ENCODE assay signal across 17 cellular contexts in genomic region chr19:40686882-40687524, GRCh38. TPM values are rescaled to one million over a fixed set of nuclear protein-coding genes. Genes with fewer than 3 reads are reported as not detected.
A peak's percentile ranks its signal among the peaks of the same experiment; 100 is the strongest.
DNase-seq lines count a peak whose midpoint lies in the region; TF ChIP-seq lines count a peak whose summit lies in the region.
"Had no signal": no experiment of that assay in that cellular context is flagged by ENCODE, and none has a peak within 500 bp of the region (broad histone marks: within the 10 kb centered on the region; RNA-seq: fewer than 3 reads in every experiment).

No MANE protein-coding gene starts in this region.

- POLR2A ChIA-PET in HEK293 (lab: Yijun Ruan, JAX) = interaction anchor here (0.7 to 1.8 kb wide), 2 partner anchors 63 to 91 kb away, joined by 3 to 6 read pairs; partner anchors contain the start of genes ACTMAP, RAB4B and SNRPA

- H3K27me3 ChIP-seq in ascending aorta (no peaks in the 10 kb centered on the region), right atrium auricular region (no peaks in the 10 kb centered on the region), stomach smooth muscle (ENCODE audit: control insufficient read depth in 1 of 2, insufficient read depth in 2 of 2, low read length in 2 of 2) (no peaks in the 10 kb centered on the region)
- H3K27me3 ChIP-seq: pancreas had no signal

- H3K4me1 ChIP-seq in HEK293 (ENCODE audit: control insufficient read depth, insufficient read depth, low read length) (peaks cover 16% of the 10 kb centered on the region), ascending aorta (peaks cover 6 to 24% of the 10 kb centered on the region in 2 donors), right atrium auricular region (peaks cover 0 to 41% of the 10 kb centered on the region in 2 donors), stomach smooth muscle (ENCODE audit: control insufficient read depth, insufficient read depth, low read length) (peaks cover 47% of the 10 kb centered on the region)

- intact Hi-C loops in ascending aorta (cut with DNase I) = no loop called here

- H3K9ac ChIP-seq in stomach smooth muscle (ENCODE audit: low read length in 2 of 2) = no peak overlapping the region

- H3K27ac ChIP-seq in HEK293 (ENCODE audit: extremely low read depth, low read depth, low read length) (no peak overlapping the region), ascending aorta (peak overlapping the region; percentile 81 to 93), right atrium auricular region (peak overlapping the region; percentile 51 to 91), stomach smooth muscle (ENCODE audit: low read length) (peak overlapping the region; percentile 37)
- H3K27ac ChIP-seq: C4-2B, pancreas had no signal

- TF ChIP-seq CTCF in HEK293 (tag by site-specific recombination; IDR thresholded peaks at IDR 0.05) (no peak), ascending aorta (IDR thresholded peaks at IDR 0.05) (no peak), right atrium auricular region (IDR thresholded peaks at IDR 0.05) (no peak)

- no peak for DNase-seq in ascending aorta (ENCODE audit: low spot score in 2 of 2)
- DNase-seq in right atrium auricular region (ENCODE audit: low spot score) = no peak
- no peak for DNase-seq in dedifferentiated amniotic fluid mesenchymal stem cell (ENCODE audit: extremely low spot score)
- DNase-seq in NCI-H510A treated with DMSO at 0.1 percent for 48 hours (lab: John Stamatoyannopoulos, UW) = no peak
- DNase-seq in NCI-H446 (lab: John Stamatoyannopoulos, UW) = no peak
- DNase-seq: activated CD8-positive, alpha-beta memory T cell treated with anti-CD3 and anti-CD28 coated beads for 24 hours; activated effector memory CD4-positive, alpha-beta T cell treated with Interleukin-2 at 50 U/mL for 16 hours; cortex of kidney; DND-41; NCI-H187; NCI-H526 treated with DMSO at 0.1 percent for 48 hours; stimulated activated CD4-positive, alpha-beta T cell treated with anti-CD3 and anti-CD28 coated beads, Interleukin-12 subunit alpha, Interleukin-12 subunit beta, amount 100 ng/mL, for 4 hours; stimulated activated naive CD8-positive, alpha-beta T cell treated with anti-CD3 and anti-CD28 coated beads, Interleukin-15, amount 100 ng/mL, for 72 hours had no signal

- H3K9me3 ChIP-seq in HEK293 (ENCODE audit: control insufficient read depth, insufficient read depth, low read depth, low read length) = no peaks in the 10 kb centered on the region
- no peaks in the 10 kb centered on the region for H3K9me3 ChIP-seq in ascending aorta
- H3K9me3 ChIP-seq in right atrium auricular region = no peaks in the 10 kb centered on the region
- no peaks in the 10 kb centered on the region for H3K9me3 ChIP-seq in stomach smooth muscle (ENCODE audit: control insufficient read depth in 2 of 2, low read length in 2 of 2)
- H3K9me3 ChIP-seq: pancreas had no signal

- CTCF ChIA-PET in HEK293 (lab: Yijun Ruan, JAX) = interaction anchor here (0.5 kb wide), 1 partner anchor 721 kb away, joined by 4 read pairs; no protein-coding TSS in a partner anchor

- H3K36me3 ChIP-seq in HEK293 (ENCODE audit: control insufficient read depth in 2 of 2, insufficient read depth in 1 of 2, low read length in 2 of 2) (peaks cover 14 to 43% of the 10 kb centered on the region in 2 experiments), ascending aorta (peaks cover 40 to 49% of the 10 kb centered on the region in 2 donors), right atrium auricular region (peaks cover 27% of the 10 kb centered on the region), stomach smooth muscle (ENCODE audit: control insufficient read depth in 2 of 2, insufficient read depth in 2 of 2, low read length in 2 of 2) (peaks cover 33 to 34% of the 10 kb centered on the region in 2 donors)
- H3K36me3 ChIP-seq: pancreas had no signal

- H3K4me3 ChIP-seq in HEK293 (ENCODE audit: low read depth, low read length) (no peak overlapping the region), ascending aorta (no peak overlapping the region), right atrium auricular region (no peak overlapping the region), stomach smooth muscle (ENCODE audit: low read length in 2 of 2) (peak overlapping the region in 1 of 2 donors; percentile 40)
- H3K4me3 ChIP-seq: pancreas had no signal

TF ChIP-seq in HEK293, 187 proteins besides CTCF, POLR2A, EP300 and RAD21:
- no peak for TF ChIP-seq ZNF214 (tag by site-specific recombination; IDR thresholded peaks at IDR 0.05; ENCODE audit: borderline replicate concordance)
- no peak for TF ChIP-seq ZNF76 (tag by site-specific recombination; IDR thresholded peaks at IDR 0.05; ENCODE audit: borderline replicate concordance, low read depth)
- TF ChIP-seq MYNN (tag by site-specific recombination; IDR thresholded peaks at IDR 0.05; ENCODE audit: borderline replicate concordance) = peak; percentile 71
- no peak for TF ChIP-seq KLF8 (tag by site-specific recombination; IDR thresholded peaks at IDR 0.05)
- no peak for TF ChIP-seq MZF1 (tag by site-specific recombination; IDR thresholded peaks at IDR 0.05; ENCODE audit: borderline replicate concordance)
- no peak for TF ChIP-seq ZBTB26 (tag by site-specific recombination; optimal IDR thresholded peaks at IDR 0.05)
- no peak for TF ChIP-seq KLF9 (tag by site-specific recombination; IDR thresholded peaks at IDR 0.05; ENCODE audit: low read depth)
- TF ChIP-seq, protein P1, sequence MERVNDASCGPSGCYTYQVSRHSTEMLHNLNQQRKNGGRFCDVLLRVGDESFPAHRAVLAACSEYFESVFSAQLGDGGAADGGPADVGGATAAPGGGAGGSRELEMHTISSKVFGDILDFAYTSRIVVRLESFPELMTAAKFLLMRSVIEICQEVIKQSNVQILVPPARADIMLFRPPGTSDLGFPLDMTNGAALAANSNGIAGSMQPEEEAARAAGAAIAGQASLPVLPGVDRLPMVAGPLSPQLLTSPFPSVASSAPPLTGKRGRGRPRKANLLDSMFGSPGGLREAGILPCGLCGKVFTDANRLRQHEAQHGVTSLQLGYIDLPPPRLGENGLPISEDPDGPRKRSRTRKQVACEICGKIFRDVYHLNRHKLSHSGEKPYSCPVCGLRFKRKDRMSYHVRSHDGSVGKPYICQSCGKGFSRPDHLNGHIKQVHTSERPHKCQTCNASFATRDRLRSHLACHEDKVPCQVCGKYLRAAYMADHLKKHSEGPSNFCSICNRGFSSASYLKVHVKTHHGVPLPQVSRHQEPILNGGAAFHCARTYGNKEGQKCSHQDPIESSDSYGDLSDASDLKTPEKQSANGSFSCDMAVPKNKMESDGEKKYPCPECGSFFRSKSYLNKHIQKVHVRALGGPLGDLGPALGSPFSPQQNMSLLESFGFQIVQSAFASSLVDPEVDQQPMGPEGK (tag by site-specific recombination; IDR thresholded peaks at IDR 0.05) = 0 out of 2 replicates have a peak, but pooled peaks have one; percentile 15
- TF ChIP-seq SCRT1 (tag by site-specific recombination; IDR thresholded peaks at IDR 0.05; ENCODE audit: borderline replicate concordance) = peak; percentile 75; the same call in 1 of the 2 replicates
- peak; percentile 83 for TF ChIP-seq SCRT2 (tag by site-specific recombination; IDR thresholded peaks at IDR 0.05)

RNA-seq across cellular contexts. Expression of gene NUMBL, which starts 3.4 kb away (rescaled TPM):
- total RNA-seq in ascending aorta (360 TPM), right atrium auricular region (10 to 100 TPM; 11.2 to 28.1 TPM)

RNA-seq across cellular contexts. Expression of gene COQ8B, which starts 29.7 kb away (rescaled TPM):
- total RNA-seq in ascending aorta (33.3 TPM), right atrium auricular region (10 to 100 TPM; 23.3 to 26.6 TPM)

RNA-seq across cellular contexts. Expression of gene ITPKC, which starts 29.9 kb away (rescaled TPM):
- 60.7 TPM for total RNA-seq in ascending aorta
- total RNA-seq in right atrium auricular region = 10 to 100 TPM; 15.2 to 15.6 TPM

Comparison
In these comparisons a context has a peak if more than half of its experiments do, and no peak if none do; other contexts are left out.
1. RNA of gene NUMBL, which starts 3.4 kb away (total RNA-seq): 360 TPM in ascending aorta (single experiment); 11.2 to 28.1 TPM in right atrium auricular region; every median in the first group is over 10 times any median in the second.